In genomic region chr6:108080010-108080780, GRCh38 we compare ENCODE assay signal across 14 cellular contexts. TPM values are rescaled to one million over a fixed set of nuclear protein-coding genes. Genes with fewer than 3 reads are reported as not detected.
DNase-seq lines count a peak whose midpoint lies in the region; ATAC-seq and TF ChIP-seq lines count a peak whose summit lies in the region.
"Had no signal": no experiment of that assay in that cellular context is flagged by ENCODE, and none has a peak within 500 bp of the region (broad histone marks: within the 10 kb centered on the region; RNA-seq: fewer than 3 reads in every experiment).

No MANE protein-coding gene starts in this region.

- dilution Hi-C loops in IMR-90 (cut with HindIII; ENCODE audit: low sequenced_read_pairs, unreplicated experiment), result no loop called here

- H3K9me3 ChIP-seq in IMR-90 (ENCODE audit: control insufficient read depth, insufficient read depth, low read length), result no peaks in the 10 kb centered on the region
- H3K9me3 ChIP-seq in iPS-18c (ENCODE audit: control insufficient read depth, insufficient read depth, low read length), result no peaks in the 10 kb centered on the region
- H3K9me3 ChIP-seq: right atrium auricular region, tibial artery had no signal

- H3K14ac ChIP-seq in IMR-90 (replicated peaks; ENCODE audit: low read depth, low read length), result no peak overlapping the region

- CTCF ChIA-PET in IMR-90 (lab: Yijun Ruan, JAX), result no interaction called here

- H3K23ac ChIP-seq in IMR-90 (ENCODE audit: low read depth, low read length), result no peak overlapping the region

- no peak overlapping the region for H2BK5ac ChIP-seq in IMR-90 (ENCODE audit: low read depth, low read length, poor library complexity, severe bottlenecking)

- no peak for TF ChIP-seq POLR2A in IMR-90 (IDR thresholded peaks at IDR 0.05; ENCODE audit: low read depth, low read length)

- H4K5ac ChIP-seq in IMR-90 (ENCODE audit: low read depth, low read length), result no peak overlapping the region

- no peak overlapping the region; the same call in 1 of the 2 replicates for H2AK5ac ChIP-seq in IMR-90 (ENCODE audit: low read depth, low read length)

- no peak overlapping the region for H2BK15ac ChIP-seq in IMR-90 (ENCODE audit: low read depth, low read length)

- H2BK120ac ChIP-seq in IMR-90 (ENCODE audit: low read depth, low read length), result no peak overlapping the region

- in situ Hi-C loops in IMR-90 (cut with MboI; ENCODE audit: low sequenced_read_pairs) (no loop called here), astrocyte of the cerebellum (cut with HindIII; ENCODE audit: low sequenced_read_pairs) (no loop called here)

- no peak overlapping the region for H3K4ac ChIP-seq in IMR-90 (ENCODE audit: low read depth, low read length)

- intact Hi-C loops in IMR-90 (cut with micrococcal nuclease), result no loop called here

- WGBS in IMR-90 (ENCODE audit: extremely low coverage in 2 of 2, insufficient read length in 1 of 2), 2 experiments, result no CpG with 5 or more reads among the region's 2 CpGs

- H3K9me1 ChIP-seq in IMR-90 (ENCODE audit: insufficient read depth, low read length), result no peaks in the 10 kb centered on the region; the same call in 1 of the 2 replicates

- H2AFZ ChIP-seq in IMR-90 (replicated peaks; ENCODE audit: low read length, poor library complexity), result peak overlapping the region; percentile 51

- no peaks in the 10 kb centered on the region for H4K20me1 ChIP-seq in IMR-90 (ENCODE audit: insufficient read depth, low read length)

- no peak overlapping the region for H3K9ac ChIP-seq in IMR-90 (ENCODE audit: low read depth, low read length)

- H3K4me3 ChIP-seq in IMR-90 (ENCODE audit: insufficient read depth, low read depth, low read length), result no peak overlapping the region
- no peak overlapping the region for H3K4me3 ChIP-seq in astrocyte of the cerebellum (ENCODE audit: low read depth, low read length)
- peak overlapping the region; percentile 21; the same call in 1 of the 2 replicates for H3K4me3 ChIP-seq in iPS-18c (ENCODE audit: insufficient read depth, low read depth, low read length)
- H3K4me3 ChIP-seq: right atrium auricular region, tibial artery had no signal

- H3K56ac ChIP-seq in IMR-90 (ENCODE audit: extremely low read depth, insufficient read depth, low read length), result no peak overlapping the region

- BruUV-seq in IMR-90 (replicated peaks; lab: Mats Ljungman, UMichigan), result no TSS peak

- peak; percentile 90 for DNase-seq in Daoy (ENCODE audit: low read depth)
- DNase-seq in IMR-90, result peak; percentile 58
- DNase-seq in astrocyte of the cerebellum (ENCODE audit: low read depth), result peak; percentile 76
- no peak for DNase-seq in activated T-cell treated with anti-CD3 and anti-CD28 coated beads, Interleukin-2, amount 50 U/mL, for 1 hour
- DNase-seq in dermis blood vessel endothelial cell, result no peak
- DNase-seq in OCI-M2 (lab: John Stamatoyannopoulos, UW; ENCODE audit: unreplicated experiment), result no peak
- DNase-seq: activated CD4-positive, alpha-beta T cell treated with anti-CD3 and anti-CD28 coated beads, Interleukin-2, amount 50 U/mL, for 1 hour; CD4-positive, alpha-beta T cell; effector memory CD4-positive, alpha-beta T cell; NCI-H510A; tibial artery had no signal

- POLR2A ChIA-PET in IMR-90 (lab: Charles Lee; ENCODE audit: unreplicated experiment), result no interaction called here

- no peaks in the 10 kb centered on the region for H3K36me3 ChIP-seq in IMR-90 (ENCODE audit: control insufficient read depth, insufficient read depth, low read length)
- H3K36me3 ChIP-seq: right atrium auricular region, tibial artery had no signal

- TF ChIP-seq CTCF in IMR-90 (conservative IDR thresholded peaks at IDR 0.05; ENCODE audit: low read depth, low read length), result no peak
- no peak for TF ChIP-seq CTCF in astrocyte of the cerebellum (IDR thresholded peaks at IDR 0.05; ENCODE audit: low read depth, low read length, missing control alignments)

- no peaks in the 10 kb centered on the region for H3K4me1 ChIP-seq in IMR-90 (ENCODE audit: control insufficient read depth, insufficient read depth, low read length)

- no peak overlapping the region for H4K8ac ChIP-seq in IMR-90 (ENCODE audit: low read depth in 2 of 2, low read length in 2 of 2)

- ATAC-seq in IMR-90 (ENCODE audit: low read depth), result peak; percentile 73
- ATAC-seq in HG02840 (IDR thresholded peaks at IDR 0.05; ENCODE audit: low FRiP score, unreplicated experiment), result no peak

- H3K4me2 ChIP-seq in IMR-90 (ENCODE audit: low read depth, low read length), result no peak overlapping the region

- no peak overlapping the region for H2AK9ac ChIP-seq in IMR-90 (replicated peaks; ENCODE audit: low read depth, low read length, poor library complexity)

- no peaks in the 10 kb centered on the region for H3K79me1 ChIP-seq in IMR-90 (ENCODE audit: low read depth in 1 of 2, low read length in 2 of 2)

- no peak overlapping the region for H3K18ac ChIP-seq in IMR-90 (ENCODE audit: low read depth, low read length)

- TF ChIP-seq RAD21 in IMR-90 (IDR thresholded peaks at IDR 0.05; ENCODE audit: low read length), result no peak

- H3K27ac ChIP-seq in IMR-90 (ENCODE audit: insufficient read depth, low read length), result no peak overlapping the region
- H3K27ac ChIP-seq: right atrium auricular region, tibial artery had no signal

- no peaks in the 10 kb centered on the region; the same call in none of the 2 replicates for H3K27me3 ChIP-seq in IMR-90 (ENCODE audit: control insufficient read depth, insufficient read depth, low read length)
- H3K27me3 ChIP-seq: right atrium auricular region had no signal

- H4K91ac ChIP-seq in IMR-90 (ENCODE audit: insufficient read depth, low read depth, low read length), result no peak overlapping the region

- no peak overlapping the region for H2BK20ac ChIP-seq in IMR-90 (ENCODE audit: low read depth, low read length)

TF ChIP-seq in IMR-90, 13 proteins besides CTCF, POLR2A, EP300 and RAD21:
- TF ChIP-seq BHLHE40 (IDR thresholded peaks at IDR 0.05; ENCODE audit: low read depth, low read length) (no peak), RFX5 (IDR thresholded peaks at IDR 0.05; ENCODE audit: low read depth, low read length) (no peak), FOS (IDR thresholded peaks at IDR 0.05; ENCODE audit: low read depth, low read length) (no peak), CHD1 (IDR thresholded peaks at IDR 0.05; ENCODE audit: low read depth, low read length) (no peak), USF2 (IDR thresholded peaks at IDR 0.05; ENCODE audit: low read depth, low read length) (no peak)

RNA-seq across cellular contexts. Expression of gene OSTM1, which starts 5.7 kb away (rescaled TPM):
- total RNA-seq in Daoy (2014; rRNA removed; shearing (Covaris generic)), result 29.5 and 41.1 TPM in 2 replicates
- total RNA-seq in IMR-90 (2012; rRNA removed) (17.5 and 24.7 TPM in 2 replicates), dermis blood vessel endothelial cell (31.1 and 37.1 TPM in 2 replicates)
- 8.0 and 10.4 TPM in 2 replicates for polyA plus RNA-seq in IMR-90 (2012; rRNA removed)
- 42.4 and 107 TPM in 2 replicates for polyA plus RNA-seq in IMR-90 (2012; cell fraction: cytosol; rRNA removed)
- polyA plus RNA-seq in IMR-90 (2012; cell fraction: nucleus; rRNA removed; ENCODE audit: low replicate concordance), result 9.1 and 21.6 TPM in 2 replicates

Comparison
In these comparisons a context has a peak if more than half of its experiments do, and no peak if none do; other contexts are left out.
1. DNase-seq: peak in Daoy (single experiment), IMR-90 (single experiment) and astrocyte of the cerebellum (single experiment); none in activated T-cell treated with anti-CD3 and anti-CD28 coated beads, Interleukin-2, amount 50 U/mL, for 1 hour (single experiment), dermis blood vessel endothelial cell (single experiment) and OCI-M2 (single experiment).